Comparison of ENCODE assay signal across 8 cellular contexts in genomic region chrX:46574941-46575381, GRCh38. TPM values are rescaled to one million over a fixed set of nuclear protein-coding genes. Genes with fewer than 3 reads are reported as not detected.
DNase-seq lines count a peak whose midpoint lies in the region; ATAC-seq and TF ChIP-seq lines count a peak whose summit lies in the region.

No MANE protein-coding gene starts in this region.

- POLR2A ChIA-PET in CD4-positive, alpha-beta memory T cell (lab: Charles Lee; ENCODE audit: partially characterized antibody), result interaction anchor here (1.0 to 7.0 kb wide), 6 partner anchors 8 to 67 kb away, joined by 3 to 83 read pairs (median 8); no protein-coding TSS in a partner anchor

- H3K9me3 ChIP-seq in CD4-positive, alpha-beta memory T cell (ENCODE audit: control insufficient read depth in 1 of 2, low read length in 2 of 2), result no peaks in the 10 kb centered on the region
- no peaks in the 10 kb centered on the region for H3K9me3 ChIP-seq in HAP-1
- no peaks in the 10 kb centered on the region for H3K9me3 ChIP-seq in SJSA1 (replicated peaks)
- peaks cover 0 to 9% of the 10 kb centered on the region in 2 donors for H3K9me3 ChIP-seq in breast epithelium
- no peaks in the 10 kb centered on the region for H3K9me3 ChIP-seq in left lung
- no peaks in the 10 kb centered on the region for H3K9me3 ChIP-seq in stomach

- intact Hi-C loops in CD4-positive, alpha-beta memory T cell (cut with micrococcal nuclease), result no loop called here
- intact Hi-C loops in breast epithelium (cut with DNase I; ENCODE audit: low total_unique reads), result no loop called here
- intact Hi-C loops in left lung (cut with DNase I), result no loop called here
- intact Hi-C loops in stomach (cut with DNase I; ENCODE audit: low total_unique reads), result no loop called here

- DNase-seq in CD4-positive, alpha-beta memory T cell, result peak in 4 of 5 donors; percentile 43 to 65 (median 53)
- peak in 1 of 2 experiments; percentile 51 for DNase-seq in HAP-1 (ENCODE audit: low spot score in 2 of 2)
- no peak for DNase-seq in SJSA1 (ENCODE audit: low read depth in 1 of 2, low spot score in 2 of 2)
- DNase-seq in breast epithelium (ENCODE audit: low spot score in 2 of 2), result no peak
- peak; percentile 37 to 85 for DNase-seq in left lung
- DNase-seq in stomach, result peak; percentile 31

- H3K36me3 ChIP-seq in CD4-positive, alpha-beta memory T cell (ENCODE audit: insufficient read depth, low read length), result no peaks in the 10 kb centered on the region
- H3K36me3 ChIP-seq in HAP-1 (replicated peaks), result no peaks in the 10 kb centered on the region; the same call in 1 of the 2 replicates
- H3K36me3 ChIP-seq in SJSA1, result no peaks in the 10 kb centered on the region
- H3K36me3 ChIP-seq in breast epithelium, result no peaks in the 10 kb centered on the region
- no peaks in the 10 kb centered on the region for H3K36me3 ChIP-seq in left lung
- no peaks in the 10 kb centered on the region for H3K36me3 ChIP-seq in stomach

- H3K4me1 Mint-ChIP-seq in CD4-positive, alpha-beta memory T cell, result peaks cover 30 to 58% (median 40%) of the 10 kb centered on the region in 4 donors

- peaks cover 0 to 2% (median 0%) of the 10 kb centered on the region in 8 donors for H3K9me3 Mint-ChIP-seq in CD4-positive, alpha-beta memory T cell

- H3K4me3 ChIP-seq in CD4-positive, alpha-beta memory T cell (ENCODE audit: low read length in 2 of 2), result peak overlapping the region; percentile 65 to 69
- peak overlapping the region; percentile 66 for H3K4me3 ChIP-seq in HAP-1
- H3K4me3 ChIP-seq in SJSA1, result peak overlapping the region; percentile 55
- peak overlapping the region; percentile 61 to 74 (median 71) for H3K4me3 ChIP-seq in breast epithelium
- peak overlapping the region; percentile 21 to 54 for H3K4me3 ChIP-seq in left lung
- H3K4me3 ChIP-seq in stomach, result peak overlapping the region; percentile 45 to 71 (median 58)

- peaks cover 55% of the 10 kb centered on the region for H3K4me1 ChIP-seq in CD4-positive, alpha-beta memory T cell (ENCODE audit: insufficient read depth, low read length)
- peaks cover 12% of the 10 kb centered on the region for H3K4me1 ChIP-seq in HAP-1
- peaks cover 51% of the 10 kb centered on the region for H3K4me1 ChIP-seq in SJSA1 (replicated peaks)
- no peaks in the 10 kb centered on the region for H3K4me1 ChIP-seq in breast epithelium
- H3K4me1 ChIP-seq in left lung, result peaks cover 0 to 28% of the 10 kb centered on the region in 2 donors
- H3K4me1 ChIP-seq in stomach, result peaks cover 0 to 34% (median 21%) of the 10 kb centered on the region in 4 donors

- 0 to 65% (median 17%) methylated on average over 5 to 61 of the region's 66 CpGs; no CpG with 5 or more reads in 1 of the 5 donors for WGBS in stomach, 5 donors

- TF ChIP-seq CTCF in breast epithelium (IDR thresholded peaks at IDR 0.05) (no peak), left lung (IDR thresholded peaks at IDR 0.05) (no peak), stomach (IDR thresholded peaks at IDR 0.05) (no peak)

- H3K36me3 Mint-ChIP-seq in CD4-positive, alpha-beta memory T cell, result peaks cover 0 to 12% of the 10 kb centered on the region in 2 donors

- in situ Hi-C loops in HAP-1 (cut with MboI; ENCODE audit: low sequenced_read_pairs), result no loop called here

- H3K4me3 Mint-ChIP-seq in CD4-positive, alpha-beta memory T cell, result peak overlapping the region in 6 of 8 donors; percentile 47 to 91 (median 76)

- no peaks in the 10 kb centered on the region for H3K27me3 Mint-ChIP-seq in CD4-positive, alpha-beta memory T cell

- H3K27ac Mint-ChIP-seq in CD4-positive, alpha-beta memory T cell, result peak overlapping the region in 2 of 7 donors; percentile 23 to 85

- peak overlapping the region; percentile 60 for H3K27ac ChIP-seq in CD4-positive, alpha-beta memory T cell (ENCODE audit: low read depth, low read length)
- H3K27ac ChIP-seq in SJSA1 (no peak overlapping the region), breast epithelium (peak overlapping the region in 1 of 2 donors; percentile 61), left lung (no peak overlapping the region), stomach (peak overlapping the region in 4 of 5 donors; percentile 10 to 77 (median 70))

- ATAC-seq in left lung, result peak; percentile 27
- ATAC-seq in HG02610 (IDR thresholded peaks at IDR 0.05; ENCODE audit: unreplicated experiment), result no peak
- ATAC-seq in HG02623 (IDR thresholded peaks at IDR 0.05; ENCODE audit: unreplicated experiment), result no peak

- CTCF ChIA-PET in CD4-positive, alpha-beta memory T cell (lab: Charles Lee; ENCODE audit: partially characterized antibody), result interaction anchor here (1.2 to 7.3 kb wide), 3 partner anchors 13 to 112 kb away, joined by 4 to 39 read pairs (median 13); no protein-coding TSS in a partner anchor

- no peaks in the 10 kb centered on the region for H3K27me3 ChIP-seq in CD4-positive, alpha-beta memory T cell (ENCODE audit: insufficient read depth, low read length)
- H3K27me3 ChIP-seq in HAP-1 (ENCODE audit: low read depth) (no peaks in the 10 kb centered on the region), SJSA1 (replicated peaks) (no peaks in the 10 kb centered on the region), breast epithelium (peaks cover 0 to 18% of the 10 kb centered on the region in 2 donors), left lung (peaks cover 0 to 10% of the 10 kb centered on the region in 2 donors), stomach (peaks cover 0 to 18% (median 10%) of the 10 kb centered on the region in 3 donors)

- no peak for TF ChIP-seq EP300 in stomach (IDR thresholded peaks at IDR 0.05)

- TF ChIP-seq POLR2A in breast epithelium (IDR thresholded peaks at IDR 0.05) (no peak), stomach (IDR thresholded peaks at IDR 0.05) (no peak)

RNA-seq across cellular contexts. Expression of gene CHST7, which starts 1.4 kb away (rescaled TPM):
- total RNA-seq in CD4-positive, alpha-beta memory T cell, result 10 to 100 TPM; 11.4 to 11.8 TPM
- polyA plus RNA-seq in CD4-positive, alpha-beta memory T cell, result 10 to 100 TPM in 1 of 2 donors, 1 to 10 TPM in 1; 8.9 to 16.2 TPM
- total RNA-seq in SJSA1 (2014; rRNA removed; shearing (Covaris generic)), result 15.3 and 16.1 TPM in 2 replicates
- total RNA-seq in breast epithelium, result 10 to 100 TPM in 2 of 3 donors, 1 to 10 TPM in 1; 7.5 to 81.6 (median 10.8) TPM
- total RNA-seq in left lung, result 1 to 10 TPM; 6.9 to 7.3 TPM
- total RNA-seq in stomach, result 10 to 100 TPM in 1 of 5 donors, 1 to 10 TPM in 3, under 1 TPM in 1; 0.29 to 10.1 (median 1.8) TPM
- polyA plus RNA-seq in stomach, result 1 to 10 TPM; 1.4 to 3.5 (median 2.4) TPM

RNA-seq across cellular contexts. Expression of gene ZNF674, which starts 29.7 kb away (rescaled TPM):
- 1 to 10 TPM; 6.0 to 8.6 TPM for total RNA-seq in CD4-positive, alpha-beta memory T cell
- polyA plus RNA-seq in CD4-positive, alpha-beta memory T cell, result 1 to 10 TPM in 1 of 2 donors, under 1 TPM in 1; 0.22 to 1.4 TPM
- total RNA-seq in SJSA1 (2014; rRNA removed; shearing (Covaris generic)), result 2.6 and 3.5 TPM in 2 replicates
- total RNA-seq in breast epithelium (1 to 10 TPM; 2.6 to 7.3 (median 3.8) TPM), left lung (1 to 10 TPM; 4.1 to 5.0 TPM), stomach (10 to 100 TPM in 2 of 5 donors, 1 to 10 TPM in 3; 1.8 to 14.0 (median 8.1) TPM)
- under 1 TPM; 0.61 to 1.00 (median 0.65) TPM for polyA plus RNA-seq in stomach

Comparison
In these comparisons a context has a peak if more than half of its experiments do, and no peak if none do; other contexts are left out.
1. DNase-seq: peak in CD4-positive, alpha-beta memory T cell (4 of 5), left lung (2 of 2) and stomach (single experiment); none in SJSA1 (0 of 2) and breast epithelium (0 of 2).
2. H3K27ac ChIP-seq: peak in CD4-positive, alpha-beta memory T cell (single experiment) and stomach (4 of 5); none in SJSA1 (single experiment) and left lung (0 of 2).
3. Peak in every context shown above with its lines, with median percentiles within 50 percentile points of each other: H3K4me3 ChIP-seq.